Comparison of ENCODE assay signal across 9 cellular contexts in the genomic region with DNA sequence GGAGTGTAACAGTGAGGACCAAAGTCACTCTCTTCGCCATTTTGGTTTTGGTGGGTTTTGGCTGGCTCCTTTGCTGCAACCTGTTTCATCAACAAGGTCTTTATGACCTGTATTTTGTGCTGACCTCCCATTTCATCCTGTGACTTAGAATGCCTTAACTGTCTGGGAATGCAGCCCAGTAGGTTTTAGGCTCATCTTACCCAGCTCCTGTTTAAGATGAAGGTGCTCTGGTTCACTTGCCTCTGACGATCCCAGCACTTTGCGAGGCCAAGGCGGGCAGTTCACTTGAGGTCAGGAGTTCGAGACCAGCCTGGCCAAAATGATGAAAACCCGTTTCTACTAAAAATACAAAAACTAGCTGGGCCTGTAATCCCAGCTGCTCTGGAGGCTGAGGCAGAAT. TPM values are rescaled to one million over a fixed set of nuclear protein-coding genes. Genes with fewer than 3 reads are reported as not detected.
A peak's percentile ranks its signal among the peaks of the same experiment; 100 is the strongest.
DNase-seq lines count a peak whose midpoint lies in the region; ATAC-seq and TF ChIP-seq lines count a peak whose summit lies in the region.
"Had no signal": no experiment of that assay in that cellular context is flagged by ENCODE, and none has a peak within 500 bp of the region (broad histone marks: within the 10 kb centered on the region; RNA-seq: fewer than 3 reads in every experiment).

No MANE protein-coding gene starts in this region.

- H3K27ac ChIP-seq in CD8-positive, alpha-beta memory T cell (ENCODE audit: low read depth, low read length) = peak overlapping the region; percentile 99
- H3K27ac ChIP-seq in trophoblast cell (ENCODE audit: low read depth, low read length) (peak overlapping the region; percentile 77), foreskin keratinocyte (no peak overlapping the region)

- peaks cover 24 to 42% (median 41%) of the 10 kb centered on the region in 3 donors for H3K4me1 Mint-ChIP-seq in CD8-positive, alpha-beta memory T cell
- peaks cover 11% of the 10 kb centered on the region for H3K4me1 Mint-ChIP-seq in dendritic cell treated with granulocyte-macrophage colony-stimulating factor and Interleukin-4, amounts not matched to agents 40 ng/mL and 50 ng/mL, for 4 days (ENCODE audit: low read depth)

- H2AFZ ChIP-seq in trophoblast cell (ENCODE audit: insufficient read depth, low read length, poor library complexity) = no peak overlapping the region

- H3K9me3 Mint-ChIP-seq in CD8-positive, alpha-beta memory T cell = peaks cover 0 to 4% (median 0%) of the 10 kb centered on the region in 5 donors
- H3K9me3 Mint-ChIP-seq in dendritic cell treated with granulocyte-macrophage colony-stimulating factor and Interleukin-4, amounts not matched to agents 40 ng/mL and 50 ng/mL, for 4 days = no peaks in the 10 kb centered on the region

- H4K12ac ChIP-seq in trophoblast cell (ENCODE audit: low read depth, low read length) = peak overlapping the region; percentile 39

- peaks cover 30% of the 10 kb centered on the region for H3K4me1 ChIP-seq in CD8-positive, alpha-beta memory T cell (ENCODE audit: insufficient read depth, low read length)
- H3K4me1 ChIP-seq in trophoblast cell (ENCODE audit: control insufficient read depth in 1 of 2, insufficient read depth in 2 of 2, low read length in 2 of 2) (peaks cover 5 to 6% of the 10 kb centered on the region in 2 experiments), foreskin keratinocyte (peaks cover 9% of the 10 kb centered on the region)

- peak overlapping the region; percentile 25 for H3K4me2 ChIP-seq in trophoblast cell (ENCODE audit: low read length)

- H3K27me3 ChIP-seq in CD8-positive, alpha-beta memory T cell (ENCODE audit: insufficient read depth, low read length, poor library complexity, severe bottlenecking) = no peaks in the 10 kb centered on the region
- H3K27me3 ChIP-seq in trophoblast cell (ENCODE audit: insufficient read depth, low read length) (no peaks in the 10 kb centered on the region), foreskin keratinocyte (no peaks in the 10 kb centered on the region)

- H4K8ac ChIP-seq in trophoblast cell (ENCODE audit: low read depth, low read length) = peak overlapping the region; percentile 92

- intact Hi-C loops in dendritic cell treated with granulocyte-macrophage colony-stimulating factor and Interleukin-4, amounts not matched to agents 40 ng/mL and 50 ng/mL, for 4 days (cut with micrococcal nuclease) = no loop called here

- H3K23ac ChIP-seq in trophoblast cell (ENCODE audit: low read length) = no peak overlapping the region

- H3K9ac ChIP-seq in trophoblast cell (ENCODE audit: low read length) = no peak overlapping the region

- peak overlapping the region; percentile 32 for H4K91ac ChIP-seq in trophoblast cell (ENCODE audit: low read depth, low read length)

- DNase-seq in CD8-positive, alpha-beta memory T cell = no peak
- peak; percentile 26 for DNase-seq in NAMALWA (ENCODE audit: low spot score)
- peak; percentile 46 to 65 for DNase-seq in trophoblast cell
- DNase-seq in iPS-NIHi11 (ENCODE audit: low spot score) = no peak
- DNase-seq in NCI-H526 treated with DMSO at 0.1 percent for 48 hours (lab: John Stamatoyannopoulos, UW) = no peak
- DNase-seq in foreskin keratinocyte = no peak
- DNase-seq: KBM-7 had no signal

- peaks cover 18% of the 10 kb centered on the region for H3K79me2 ChIP-seq in trophoblast cell (ENCODE audit: control insufficient read depth, insufficient read depth, low read length, poor library complexity)

- H3K18ac ChIP-seq in trophoblast cell (ENCODE audit: low read length) = peak overlapping the region; percentile 5

- no peak for TF ChIP-seq CTCF in foreskin keratinocyte (conservative IDR thresholded peaks at IDR 0.05)

- POLR2A ChIA-PET in CD8-positive, alpha-beta memory T cell (lab: Charles Lee) = no interaction called here

- peak overlapping the region; percentile 23 for H2BK5ac ChIP-seq in trophoblast cell (ENCODE audit: low read depth, low read length, poor library complexity)

- no peak for ATAC-seq in HG03432 (IDR thresholded peaks at IDR 0.05; ENCODE audit: unreplicated experiment)
- no peak for ATAC-seq in foreskin keratinocyte

- peak overlapping the region in 5 of 7 donors; percentile 23 to 95 (median 48) for H3K4me3 Mint-ChIP-seq in CD8-positive, alpha-beta memory T cell
- peak overlapping the region; percentile 90 for H3K4me3 Mint-ChIP-seq in dendritic cell treated with granulocyte-macrophage colony-stimulating factor and Interleukin-4, amounts not matched to agents 40 ng/mL and 50 ng/mL, for 4 days

- no peak overlapping the region for H2AK5ac ChIP-seq in trophoblast cell (ENCODE audit: low read length)

- peaks cover 6 to 8% of the 10 kb centered on the region in 2 donors for H3K27me3 Mint-ChIP-seq in CD8-positive, alpha-beta memory T cell
- no peaks in the 10 kb centered on the region for H3K27me3 Mint-ChIP-seq in dendritic cell treated with granulocyte-macrophage colony-stimulating factor and Interleukin-4, amounts not matched to agents 40 ng/mL and 50 ng/mL, for 4 days

- CTCF ChIA-PET in CD8-positive, alpha-beta memory T cell (lab: Charles Lee) = interaction anchor here (1.5 kb wide), 1 partner anchor 9 kb away, joined by 4 read pairs; a partner anchor contains a TSS

- H3K4me3 ChIP-seq in CD8-positive, alpha-beta memory T cell (ENCODE audit: low read length) = no peak overlapping the region
- no peak overlapping the region for H3K4me3 ChIP-seq in trophoblast cell (ENCODE audit: low read depth, low read length)

- H2BK12ac ChIP-seq in trophoblast cell (ENCODE audit: low read length) = peak overlapping the region; percentile 58

- H3K79me1 ChIP-seq in trophoblast cell (ENCODE audit: low read length) = peaks cover 15% of the 10 kb centered on the region

- no peak overlapping the region for H3K4ac ChIP-seq in trophoblast cell (ENCODE audit: low read depth, low read length)

- H2BK120ac ChIP-seq in trophoblast cell (ENCODE audit: insufficient read depth, low read length, poor library complexity) = peak overlapping the region; percentile 23

- H3K36me3 ChIP-seq in CD8-positive, alpha-beta memory T cell (ENCODE audit: insufficient read depth, low read length) = no peaks in the 10 kb centered on the region
- H3K36me3 ChIP-seq in trophoblast cell (ENCODE audit: control insufficient read depth in 1 of 2, insufficient read depth in 2 of 2, low read length in 2 of 2) = no peaks in the 10 kb centered on the region

- H3K27ac Mint-ChIP-seq in CD8-positive, alpha-beta memory T cell = peak overlapping the region; percentile 74 to 100 (median 98)
- H3K27ac Mint-ChIP-seq in dendritic cell treated with granulocyte-macrophage colony-stimulating factor and Interleukin-4, amounts not matched to agents 40 ng/mL and 50 ng/mL, for 4 days = peak overlapping the region; percentile 97

- H3K36me3 Mint-ChIP-seq in CD8-positive, alpha-beta memory T cell = peaks cover 2 to 12% (median 4%) of the 10 kb centered on the region in 3 donors
- peaks cover 26% of the 10 kb centered on the region for H3K36me3 Mint-ChIP-seq in dendritic cell treated with granulocyte-macrophage colony-stimulating factor and Interleukin-4, amounts not matched to agents 40 ng/mL and 50 ng/mL, for 4 days (ENCODE audit: low read depth)

- no peaks in the 10 kb centered on the region for H3K9me3 ChIP-seq in CD8-positive, alpha-beta memory T cell (ENCODE audit: low read length)
- H3K9me3 ChIP-seq in trophoblast cell (ENCODE audit: insufficient read depth, low read depth, low read length) = no peaks in the 10 kb centered on the region

- WGBS in trophoblast cell (ENCODE audit: extremely low coverage, insufficient coverage, insufficient read length) = no CpG with 5 or more reads among the region's 6 CpGs

- H3K14ac ChIP-seq in trophoblast cell (ENCODE audit: low read length) = no peak overlapping the region

RNA-seq across cellular contexts. Expression of a gene that starts 1.8 kb away (rescaled TPM):
- 100 to 1,000 TPM; 252 to 253 TPM for total RNA-seq in CD8-positive, alpha-beta memory T cell
- polyA plus RNA-seq in CD8-positive, alpha-beta memory T cell = 21.2 TPM
- polyA plus RNA-seq in trophoblast cell (2013) = 352 and 395 TPM in 2 replicates
- 268 and 292 TPM in 2 replicates for total RNA-seq in foreskin keratinocyte
- 361 and 437 TPM in 2 replicates for polyA plus RNA-seq in foreskin keratinocyte

RNA-seq across cellular contexts. Expression of a gene that starts 9.1 kb away (rescaled TPM):
- total RNA-seq in CD8-positive, alpha-beta memory T cell = 10 to 100 TPM; 36.7 to 37.0 TPM
- polyA plus RNA-seq in CD8-positive, alpha-beta memory T cell = 22.4 TPM
- 32.7 and 32.9 TPM in 2 replicates for polyA plus RNA-seq in trophoblast cell (2013)
- total RNA-seq in foreskin keratinocyte = 20.8 and 21.5 TPM in 2 replicates
- polyA plus RNA-seq in foreskin keratinocyte = 7.8 and 8.8 TPM in 2 replicates

Comparison
In these comparisons a context has a peak if more than half of its experiments do, and no peak if none do; other contexts are left out.
1. DNase-seq: peak in NAMALWA (single experiment) and trophoblast cell (2 of 2); none in CD8-positive, alpha-beta memory T cell (0 of 5), iPS-NIHi11 (single experiment), NCI-H526 treated with DMSO at 0.1 percent for 48 hours (single experiment) and foreskin keratinocyte (0 of 2).